In genomic region chr4:40228497-40229365, GRCh38 we compare ENCODE assay signal across 8 cellular contexts. TPM values are rescaled to one million over a fixed set of nuclear protein-coding genes. Genes with fewer than 3 reads are reported as not detected.
DNase-seq lines count a peak whose midpoint lies in the region; ATAC-seq and TF ChIP-seq lines count a peak whose summit lies in the region.

No MANE protein-coding gene starts in this region.

- intact Hi-C loops in Right ventricle myocardium inferior (cut with DNase I), result no loop called here

- no peaks in the 10 kb centered on the region for H3K27me3 Mint-ChIP-seq in IgD-negative memory B cell
- H3K27me3 Mint-ChIP-seq in effector memory CD8-positive, alpha-beta T cell, result no peaks in the 10 kb centered on the region

- H3K4me1 Mint-ChIP-seq in IgD-negative memory B cell, result peaks cover 69 to 71% (median 71%) of the 10 kb centered on the region in 3 donors
- peaks cover 64 to 83% of the 10 kb centered on the region in 2 donors for H3K4me1 Mint-ChIP-seq in effector memory CD8-positive, alpha-beta T cell (ENCODE audit: low read depth in 2 of 2)

- ATAC-seq in effector memory CD8-positive, alpha-beta T cell (replicated peaks), result peak; percentile 21
- ATAC-seq in Right ventricle myocardium inferior, result no peak

- peak overlapping the region; percentile 83 to 94 (median 87) for H3K27ac Mint-ChIP-seq in IgD-negative memory B cell
- H3K27ac Mint-ChIP-seq in effector memory CD8-positive, alpha-beta T cell, result peak overlapping the region; percentile 57 to 86

- peaks cover 8% of the 10 kb centered on the region for H3K36me3 Mint-ChIP-seq in IgD-negative memory B cell
- H3K36me3 Mint-ChIP-seq in effector memory CD8-positive, alpha-beta T cell (ENCODE audit: insufficient read depth), result peaks cover 89% of the 10 kb centered on the region

- TF ChIP-seq CTCF in GM20000 (IDR thresholded peaks at IDR 0.05; ENCODE audit: extremely low read depth, missing control alignments), result peak; percentile 49

- no peaks in the 10 kb centered on the region for H3K9me3 Mint-ChIP-seq in IgD-negative memory B cell
- peaks cover 0 to 2% of the 10 kb centered on the region in 2 donors for H3K9me3 Mint-ChIP-seq in effector memory CD8-positive, alpha-beta T cell

- peak overlapping the region in 3 of 4 donors; percentile 23 to 87 (median 42) for H3K4me3 Mint-ChIP-seq in IgD-negative memory B cell
- H3K4me3 Mint-ChIP-seq in effector memory CD8-positive, alpha-beta T cell, result peak overlapping the region; percentile 69 to 82

- DNase-seq in ELR (ENCODE audit: low read depth) (peak; percentile 25), GM20000 (ENCODE audit: low spot score) (peak; percentile 59), NCI-H2171 treated with DMSO at 0.1 percent for 48 hours (lab: John Stamatoyannopoulos, UW) (no peak), Right ventricle myocardium inferior (ENCODE audit: missing footprints) (no peak), NCI-H1105 (lab: John Stamatoyannopoulos, UW) (no peak), kidney glomerular epithelial cell (lab: John Stamatoyannopoulos, UW) (no peak)
- DNase-seq in effector memory CD8-positive, alpha-beta T cell, result no peak

RNA-seq across cellular contexts. Expression of gene RHOH, which starts 31.9 kb away (rescaled TPM):
- polyA plus RNA-seq in IgD-negative memory B cell, result 255 TPM
- total RNA-seq in Right ventricle myocardium inferior, result 0.54 TPM

Comparison
In these comparisons a context has a peak if more than half of its experiments do, and no peak if none do; other contexts are left out.
1. DNase-seq: peak in ELR (single experiment) and GM20000 (single experiment); none in effector memory CD8-positive, alpha-beta T cell (0 of 3), NCI-H2171 treated with DMSO at 0.1 percent for 48 hours (single experiment), Right ventricle myocardium inferior (single experiment), NCI-H1105 (single experiment) and kidney glomerular epithelial cell (single experiment).